In the genomic region with DNA sequence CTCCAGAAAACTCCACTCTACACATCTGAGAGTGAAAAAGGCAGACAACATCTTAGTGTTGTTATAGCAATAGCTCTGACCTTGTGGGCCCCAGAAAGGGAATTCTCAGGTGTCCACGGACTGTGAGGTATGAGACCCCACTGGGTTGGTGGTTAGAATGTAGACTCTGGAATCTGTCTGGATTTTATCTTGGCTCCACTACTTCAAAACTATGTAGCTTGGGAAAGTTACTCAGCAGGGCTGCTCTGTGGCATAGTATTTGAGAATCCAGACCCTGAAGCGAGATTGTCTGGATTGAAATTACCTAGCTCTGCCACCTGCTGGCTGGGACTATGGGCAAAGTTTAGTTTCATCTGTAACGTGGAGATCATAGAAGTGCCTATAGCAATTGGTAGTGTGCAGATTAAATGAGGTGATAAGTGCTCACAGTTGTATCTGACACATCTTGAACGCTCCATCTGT, we compare ENCODE assay signal across 8 cellular contexts. TPM values are rescaled to one million over a fixed set of nuclear protein-coding genes. Genes with fewer than 3 reads are reported as not detected.
DNase-seq lines count a peak whose midpoint lies in the region; ATAC-seq and TF ChIP-seq lines count a peak whose summit lies in the region.

No MANE protein-coding gene starts in this region.

- peak; percentile 36 for DNase-seq in EH (ENCODE audit: low read depth)
- peak; percentile 23 for DNase-seq in HuH-7 (ENCODE audit: low spot score)
- peak; percentile 67 for DNase-seq in activated CD4-positive, alpha-beta T cell treated with anti-CD3 and anti-CD28 coated beads, Interleukin-2, amount 50 U/mL, for 1 hour
- peak; percentile 22 to 23 for DNase-seq in erythroblast (lab: John Stamatoyannopoulos, UW)
- DNase-seq in renal cortical epithelial cell (ENCODE audit: low read depth), result peak; percentile 58
- no peak for DNase-seq in NCI-H2107 (lab: John Stamatoyannopoulos, UW)
- no peak for DNase-seq in GOT3 (lab: John Stamatoyannopoulos, UW)

- TF ChIP-seq POLR2A in erythroblast (IDR thresholded peaks at IDR 0.05; ENCODE audit: low read length), result no peak

- ATAC-seq in HG02884 (IDR thresholded peaks at IDR 0.05; ENCODE audit: unreplicated experiment), result no peak

RNA-seq across cellular contexts. Expression of gene PRDM2, which starts 25.8 kb away (rescaled TPM):
- 6.4 and 17.5 TPM in 2 replicates for total RNA-seq in renal cortical epithelial cell

Comparison
In these comparisons a context has a peak if more than half of its experiments do, and no peak if none do; other contexts are left out.
1. DNase-seq: peak in EH (single experiment), HuH-7 (single experiment), activated CD4-positive, alpha-beta T cell treated with anti-CD3 and anti-CD28 coated beads, Interleukin-2, amount 50 U/mL, for 1 hour (single experiment), erythroblast (2 of 2) and renal cortical epithelial cell (single experiment); none in NCI-H2107 (single experiment) and GOT3 (single experiment).